5 cellular contexts compared by ENCODE assay signal in the genomic region with DNA sequence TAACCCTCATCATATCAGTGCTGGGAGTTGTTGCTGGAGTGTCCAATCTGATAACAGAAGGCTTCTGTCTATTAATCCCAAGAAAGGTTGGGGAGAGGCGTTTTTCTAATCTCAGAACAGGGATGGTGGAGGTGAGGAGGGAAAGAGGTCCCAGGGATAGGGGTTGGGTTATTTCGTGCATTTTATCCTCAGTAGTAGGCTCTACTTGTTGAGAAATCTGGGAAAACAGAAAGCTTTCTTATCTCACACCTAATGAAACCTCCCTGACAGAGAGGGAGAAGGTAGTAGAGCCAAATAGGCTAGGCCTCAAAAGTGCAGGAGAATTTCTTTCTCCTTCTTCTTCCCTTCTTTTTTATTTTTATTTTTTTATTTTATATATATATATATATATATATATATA.
"Had no signal": no experiment of that assay in that cellular context is flagged by ENCODE, and none has a peak within 500 bp of the region (broad histone marks: within the 10 kb centered on the region; RNA-seq: fewer than 3 reads in every experiment).

No MANE protein-coding gene starts in this region.

- H3K27ac ChIP-seq: HL-60 had no signal

- H3K4me3 ChIP-seq: K562 had no signal

- DNase-seq: IMR-90, KBM-7, KG1 had no signal
